ENCODE assay signal across 12 cellular contexts in genomic region chr14:64788706-64789105, GRCh38.
A peak's percentile ranks its signal among the peaks of the same experiment; 100 is the strongest.
DNase-seq lines count a peak whose midpoint lies in the region; ATAC-seq, FAIRE-seq and TF ChIP-seq lines count a peak whose summit lies in the region.
"Had no signal": no experiment of that assay in that cellular context is flagged by ENCODE, and none has a peak within 500 bp of the region (broad histone marks: within the 10 kb centered on the region; RNA-seq: fewer than 3 reads in every experiment).

No MANE protein-coding gene starts in this region.

- TF ChIP-seq POLR2A in erythroblast (IDR thresholded peaks at IDR 0.05; ENCODE audit: low read length) = no peak

- no peak overlapping the region for H3K27ac Mint-ChIP-seq in activated T-cell treated with anti-CD3 and anti-CD28 coated beads, Interleukin-2, amount 50 U/mL, for 72 hours
- no peak overlapping the region for H3K27ac Mint-ChIP-seq in stimulated activated effector memory CD8-positive, alpha-beta T cell treated with anti-CD3 and anti-CD28 coated beads, Interleukin-12 subunit alpha, Interleukin-12 subunit beta, amount 100 ng/mL, for 72 hours
- H3K27ac Mint-ChIP-seq: H9, neural progenitor cell had no signal

- no peaks in the 10 kb centered on the region for H3K4me1 Mint-ChIP-seq in activated T-cell treated with anti-CD3 and anti-CD28 coated beads, Interleukin-2, amount 50 U/mL, for 72 hours (ENCODE audit: low read depth)
- H3K4me1 Mint-ChIP-seq in activated T-cell treated with anti-CD3 and anti-CD28 coated beads, Interleukin-2, amount 50 U/mL, for 4 hours (ENCODE audit: low read depth) = no peaks in the 10 kb centered on the region
- no peaks in the 10 kb centered on the region for H3K4me1 Mint-ChIP-seq in stimulated activated effector memory CD8-positive, alpha-beta T cell treated with anti-CD3 and anti-CD28 coated beads, Interleukin-12 subunit alpha, Interleukin-12 subunit beta, amount 100 ng/mL, for 72 hours

- no peaks in the 10 kb centered on the region for H3K9me3 Mint-ChIP-seq in activated T-cell treated with anti-CD3 and anti-CD28 coated beads, Interleukin-2, amount 50 U/mL, for 72 hours
- H3K9me3 Mint-ChIP-seq in activated T-cell treated with anti-CD3 and anti-CD28 coated beads, Interleukin-2, amount 50 U/mL, for 4 hours = no peaks in the 10 kb centered on the region
- H3K9me3 Mint-ChIP-seq in stimulated activated effector memory CD8-positive, alpha-beta T cell treated with anti-CD3 and anti-CD28 coated beads, Interleukin-12 subunit alpha, Interleukin-12 subunit beta, amount 100 ng/mL, for 72 hours = no peaks in the 10 kb centered on the region
- H3K9me3 Mint-ChIP-seq: H9, neural progenitor cell had no signal

- no peak overlapping the region for H3K4me3 Mint-ChIP-seq in activated T-cell treated with anti-CD3 and anti-CD28 coated beads, Interleukin-2, amount 50 U/mL, for 72 hours
- no peak overlapping the region for H3K4me3 Mint-ChIP-seq in activated T-cell treated with anti-CD3 and anti-CD28 coated beads, Interleukin-2, amount 50 U/mL, for 4 hours
- H3K4me3 Mint-ChIP-seq in stimulated activated effector memory CD8-positive, alpha-beta T cell treated with anti-CD3 and anti-CD28 coated beads, Interleukin-12 subunit alpha, Interleukin-12 subunit beta, amount 100 ng/mL, for 72 hours = no peak overlapping the region
- H3K4me3 Mint-ChIP-seq: H9, neural progenitor cell had no signal

- no peaks in the 10 kb centered on the region for H3K27me3 Mint-ChIP-seq in activated T-cell treated with anti-CD3 and anti-CD28 coated beads, Interleukin-2, amount 50 U/mL, for 72 hours (ENCODE audit: low read depth)
- no peaks in the 10 kb centered on the region for H3K27me3 Mint-ChIP-seq in activated T-cell treated with anti-CD3 and anti-CD28 coated beads, Interleukin-2, amount 50 U/mL, for 4 hours (ENCODE audit: low read depth)

- DNase-seq in activated T-cell treated with anti-CD3 and anti-CD28 coated beads, Interleukin-2, amount 50 U/mL, for 72 hours = no peak
- DNase-seq in activated T-cell treated with anti-CD3 and anti-CD28 coated beads, Interleukin-2, amount 50 U/mL, for 4 hours = no peak
- DNase-seq in RCC 7860 (ENCODE audit: low spot score) (peak; percentile 68), erythroblast (lab: John Stamatoyannopoulos, UW) (peak; percentile 57 to 61), medulla oblongata (ENCODE audit: extremely low spot score) (no peak)
- no peak for DNase-seq in stimulated activated effector memory CD8-positive, alpha-beta T cell treated with anti-CD3 and anti-CD28 coated beads, Interleukin-12 subunit alpha, Interleukin-12 subunit beta, amount 100 ng/mL, for 72 hours (ENCODE audit: low spot score in 2 of 2)
- no peak for DNase-seq in stimulated activated CD4-positive, alpha-beta T cell treated with anti-CD3 and anti-CD28 coated beads, Interleukin-2, amount 100 ng/mL, for 24 hours
- DNase-seq: H9, hypothalamus had no signal

- FAIRE-seq in RCC 7860 (lab: Jason Lieb, UNC) = peak; percentile 74
- FAIRE-seq: GM18507 had no signal

- H3K36me3 Mint-ChIP-seq in activated T-cell treated with anti-CD3 and anti-CD28 coated beads, Interleukin-2, amount 50 U/mL, for 72 hours (ENCODE audit: insufficient read depth in 2 of 2) = no peaks in the 10 kb centered on the region
- H3K36me3 Mint-ChIP-seq in activated T-cell treated with anti-CD3 and anti-CD28 coated beads, Interleukin-2, amount 50 U/mL, for 4 hours (ENCODE audit: insufficient read depth) = no peaks in the 10 kb centered on the region
- H3K36me3 Mint-ChIP-seq in stimulated activated effector memory CD8-positive, alpha-beta T cell treated with anti-CD3 and anti-CD28 coated beads, Interleukin-12 subunit alpha, Interleukin-12 subunit beta, amount 100 ng/mL, for 72 hours = no peaks in the 10 kb centered on the region
- H3K36me3 Mint-ChIP-seq: neural progenitor cell had no signal

- ATAC-seq in activated T-cell treated with anti-CD3 and anti-CD28 coated beads, Interleukin-2, amount 50 U/mL, for 72 hours (replicated peaks in 1 of 2) = peak; percentile 13 to 75
- no peak for ATAC-seq in activated T-cell treated with anti-CD3 and anti-CD28 coated beads, Interleukin-2, amount 50 U/mL, for 4 hours
- ATAC-seq in stimulated activated effector memory CD8-positive, alpha-beta T cell treated with anti-CD3 and anti-CD28 coated beads, Interleukin-12 subunit alpha, Interleukin-12 subunit beta, amount 100 ng/mL, for 72 hours = peak; percentile 9
- ATAC-seq in GM19395 (IDR thresholded peaks at IDR 0.05; ENCODE audit: unreplicated experiment) = no peak

Comparison
In these comparisons a context has a peak if more than half of its experiments do, and no peak if none do; other contexts are left out.
1. ATAC-seq: peak in activated T-cell treated with anti-CD3 and anti-CD28 coated beads, Interleukin-2, amount 50 U/mL, for 72 hours (2 of 2) and stimulated activated effector memory CD8-positive, alpha-beta T cell treated with anti-CD3 and anti-CD28 coated beads, Interleukin-12 subunit alpha, Interleukin-12 subunit beta, amount 100 ng/mL, for 72 hours (single experiment); none in activated T-cell treated with anti-CD3 and anti-CD28 coated beads, Interleukin-2, amount 50 U/mL, for 4 hours (0 of 2) and GM19395 (single experiment).
2. DNase-seq: peak in RCC 7860 (single experiment) and erythroblast (2 of 2); none in activated T-cell treated with anti-CD3 and anti-CD28 coated beads, Interleukin-2, amount 50 U/mL, for 72 hours (0 of 2), activated T-cell treated with anti-CD3 and anti-CD28 coated beads, Interleukin-2, amount 50 U/mL, for 4 hours (single experiment), stimulated activated effector memory CD8-positive, alpha-beta T cell treated with anti-CD3 and anti-CD28 coated beads, Interleukin-12 subunit alpha, Interleukin-12 subunit beta, amount 100 ng/mL, for 72 hours (0 of 2), medulla oblongata (single experiment) and stimulated activated CD4-positive, alpha-beta T cell treated with anti-CD3 and anti-CD28 coated beads, Interleukin-2, amount 100 ng/mL, for 24 hours (0 of 2).